In the genomic region with DNA sequence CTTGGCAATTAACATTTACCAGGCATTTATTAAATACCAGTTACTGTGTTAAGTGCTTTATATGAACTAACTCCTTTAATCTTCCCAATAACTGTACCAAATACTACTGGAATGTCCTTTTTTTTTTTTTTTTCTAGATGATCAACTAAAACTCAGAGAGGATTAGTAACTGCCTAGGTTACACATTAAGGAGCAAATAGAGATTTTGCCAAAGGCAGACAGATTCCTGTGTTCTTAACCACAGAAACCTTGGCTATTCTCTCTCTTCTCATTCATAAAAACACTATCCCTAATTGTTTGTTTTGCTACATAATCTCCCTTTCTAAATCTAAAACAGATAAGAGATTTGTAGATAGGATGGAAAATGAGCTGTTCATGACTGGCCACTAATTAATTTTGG, we compare ENCODE assay signal across 23 cellular contexts. TPM values are rescaled to one million over a fixed set of nuclear protein-coding genes. Genes with fewer than 3 reads are reported as not detected.
"Had no signal": no experiment of that assay in that cellular context is flagged by ENCODE, and none has a peak within 500 bp of the region (broad histone marks: within the 10 kb centered on the region; RNA-seq: fewer than 3 reads in every experiment).

No MANE protein-coding gene starts in this region.

- H3K4me3 ChIP-seq: adrenal gland, MG63, SJCRH30, SK-N-MC had no signal

- ATAC-seq: Panc1 had no signal

- H3K27me3 ChIP-seq: adrenal gland, MG63, SJCRH30 had no signal

- H3K27ac ChIP-seq: SJCRH30, SK-N-MC had no signal

- DNase-seq: activated CD4-positive, alpha-beta T cell treated with anti-CD3 and anti-CD28 coated beads, Interleukin-2, amount 10 ng/mL, durations not matched to agents 7 days and 5 days; activated CD4-positive, alpha-beta T cell treated with anti-CD3 and anti-CD28 coated beads, Interleukin-2, amount 50 U/mL, for 48 hours; activated CD8-positive, alpha-beta T cell treated with anti-CD3 and anti-CD28 coated beads, Interleukin-2, amount 10 ng/mL, durations not matched to agents 7 days and 5 days; activated gamma-delta T cell; activated naive CD4-positive, alpha-beta T cell treated with Interleukin-2 at 50 U/mL for 16 hours; activated T-cell treated with anti-CD3 and anti-CD28 coated beads, Interleukin-2, amount 50 U/mL, for 24 hours; adrenal gland; central memory CD4-positive, alpha-beta T cell; Kasumi-1; KG1; MG63; NCI-H1048; NCI-H1436 treated with DMSO at 0.1 percent for 48 hours; NCI-H1694 treated with DMSO at 0.1 percent for 48 hours; NCI-H2029; NCI-H345; NCI-H524 treated with DMSO at 0.1 percent for 48 hours; SHP77; SJCRH30; T1000 had no signal

RNA-seq across cellular contexts. Expression of a gene that starts 27.2 kb away (rescaled TPM):
- total RNA-seq: activated CD4-positive, alpha-beta T cell treated with anti-CD3 and anti-CD28 coated beads, Interleukin-2, amount 10 ng/mL, durations not matched to agents 7 days and 5 days; SJCRH30; T-helper 2 cell treated with Interferon-gamma antibody and Interleukin-4, amounts not matched to agents 100 ng/mL and 5 ng/mL, for 36 hours had no signal
